ENCODE assay signal across 8 cellular contexts in the genomic region with DNA sequence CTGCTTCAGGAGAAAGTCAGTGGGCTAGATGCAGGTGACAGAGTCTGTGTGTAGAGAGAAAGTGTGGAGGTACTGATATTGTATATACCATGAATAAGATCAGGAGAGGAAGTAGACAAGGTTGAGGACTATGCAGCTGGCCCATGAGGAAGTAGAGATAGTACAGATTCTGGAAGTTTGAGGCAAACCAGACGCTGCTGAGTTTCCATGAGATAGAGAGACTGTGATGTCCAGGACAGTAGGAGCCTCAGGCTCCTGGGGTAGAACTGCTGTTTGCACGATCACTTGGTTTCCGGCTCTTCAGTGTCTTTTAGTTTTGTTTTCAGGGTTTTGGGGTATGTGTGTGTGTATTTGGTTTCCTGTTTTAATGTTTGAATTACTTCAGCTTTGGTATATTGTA. TPM values are rescaled to one million over a fixed set of nuclear protein-coding genes. Genes with fewer than 3 reads are reported as not detected.
A peak's percentile ranks its signal among the peaks of the same experiment; 100 is the strongest.
DNase-seq lines count a peak whose midpoint lies in the region; ATAC-seq, FAIRE-seq and TF ChIP-seq lines count a peak whose summit lies in the region.

No MANE protein-coding gene starts in this region.

- CTCF ChIA-PET in K562 (lab: Yijun Ruan, JAX; ENCODE audit: low intra/inter-chr PET ratio) = no interaction called here
- CTCF ChIA-PET in HEK293T (lab: Yijun Ruan, JAX) = no interaction called here

- no peaks in the 10 kb centered on the region for H3K36me3 ChIP-seq in Loucy (ENCODE audit: insufficient read depth, low read length)
- H3K36me3 ChIP-seq in K562 (ENCODE audit: control insufficient read depth, insufficient read depth, low read length) = no peaks in the 10 kb centered on the region; the same call in 2 of the 3 replicates
- no peaks in the 10 kb centered on the region for H3K36me3 ChIP-seq in stomach

- H3K4me3 ChIP-seq in Loucy (ENCODE audit: low read length, poor library complexity, severe bottlenecking) = peak overlapping the region; percentile 67
- H3K4me3 ChIP-seq in K562 = no peak overlapping the region
- no peak overlapping the region for H3K4me3 ChIP-seq in stomach

- no peaks in the 10 kb centered on the region for H3K9me1 ChIP-seq in K562 (ENCODE audit: control insufficient read depth, insufficient read depth, low read length)

- no peak overlapping the region for H3K27ac ChIP-seq in K562 (ENCODE audit: extremely low read depth, low read depth, low read length)
- H3K27ac ChIP-seq in stomach = peak overlapping the region in 3 of 5 donors; percentile 49 to 81 (median 61)

- peaks cover 78% of the 10 kb centered on the region for H3K4me1 ChIP-seq in Loucy (ENCODE audit: insufficient read depth, low read length, poor library complexity, severe bottlenecking)
- no peaks in the 10 kb centered on the region for H3K4me1 ChIP-seq in K562 (replicated peaks in 1 of 2; ENCODE audit: control insufficient read depth in 2 of 2, insufficient read depth in 2 of 2, low read length in 2 of 2)
- H3K4me1 ChIP-seq in stomach = peaks cover 0 to 35% (median 2%) of the 10 kb centered on the region in 4 donors

- no peaks in the 10 kb centered on the region for H3K27me3 ChIP-seq in Loucy (ENCODE audit: insufficient read depth, low read length, poor library complexity, severe bottlenecking)
- no peaks in the 10 kb centered on the region for H3K27me3 ChIP-seq in K562 (ENCODE audit: control insufficient read depth in 2 of 2, insufficient read depth in 2 of 2, low read length in 2 of 2)
- H3K27me3 ChIP-seq in stomach = no peaks in the 10 kb centered on the region

- no peak for DNase-seq in K562 (ENCODE audit: extremely low read depth in 1 of 4, low spot score in 3 of 4)
- no peak for DNase-seq in stomach
- no peak for DNase-seq in HTR-8/SVneo (ENCODE audit: insufficient read length, low spot score)
- DNase-seq in T-helper 9 cell = no peak
- DNase-seq in HEK293T (ENCODE audit: extremely low spot score) = no peak

- H3K9me3 ChIP-seq in Loucy (ENCODE audit: insufficient read depth, low read depth, low read length) (no peaks in the 10 kb centered on the region), K562 (replicated peaks; ENCODE audit: control insufficient read depth, insufficient read depth, low read depth, low read length) (no peaks in the 10 kb centered on the region), stomach (no peaks in the 10 kb centered on the region)

- in situ Hi-C loops in K562 (cut with MboI) = no loop called here

- TF ChIP-seq EP300 in K562 (IDR thresholded peaks at IDR 0.05; ENCODE audit: low read length) (no peak), stomach (IDR thresholded peaks at IDR 0.05) (no peak)

- WGBS in K562 (ENCODE audit: insufficient coverage, low coverage, missing lambda C conversion rate) = 2% methylated on average over 3 of the region's 3 CpGs
- 53 to 77% (median 67%) methylated on average over 3 of the region's 3 CpGs for WGBS in stomach, 5 donors

- TF ChIP-seq POLR2A in K562 (conservative IDR thresholded peaks at IDR 0.05) = no peak
- no peak for TF ChIP-seq POLR2A in stomach (IDR thresholded peaks at IDR 0.05)

- POLR2A ChIA-PET in K562 (lab: Yijun Ruan, JAX) (no interaction called here), HEK293T (lab: Yijun Ruan, JAX) (no interaction called here)

- H3K79me2 ChIP-seq in Loucy (ENCODE audit: insufficient read depth, low read length) (peaks cover 86% of the 10 kb centered on the region), K562 (ENCODE audit: control insufficient read depth, insufficient read depth, low read length) (no peaks in the 10 kb centered on the region)

- H3K9me2 ChIP-seq in Loucy (replicated peaks; ENCODE audit: low read depth, low read length) = no peaks in the 10 kb centered on the region

- ATAC-seq in GM18517 (IDR thresholded peaks at IDR 0.05; ENCODE audit: unreplicated experiment) = peak; percentile 87
- ATAC-seq in GM21723 (IDR thresholded peaks at IDR 0.05; ENCODE audit: unreplicated experiment) = peak; percentile 85
- ATAC-seq in K562 = peak; percentile 45; the same call in 2 of the 3 replicates

- peaks cover 11% of the 10 kb centered on the region; the same call in 1 of the 2 replicates for H3F3A ChIP-seq in Loucy (ENCODE audit: low read depth)

- H2AFZ ChIP-seq in Loucy (ENCODE audit: low read length) = no peak overlapping the region
- no peak overlapping the region for H2AFZ ChIP-seq in K562 (ENCODE audit: low read depth, low read length)

- no peak for TF ChIP-seq RAD21 in K562 (CRISPR knock-in tag; conservative IDR thresholded peaks at IDR 0.05 in 1 of 2, IDR thresholded peaks at IDR 0.05 in 1 of 2)

- no TSS peak for BruUV-seq in K562 (replicated peaks; lab: Mats Ljungman, UMichigan)

- peak overlapping the region; percentile 82 for H3K4me2 ChIP-seq in Loucy (ENCODE audit: low read depth, low read length, poor library complexity, severe bottlenecking)
- H3K4me2 ChIP-seq in K562 (ENCODE audit: insufficient read depth, low read length) = no peak overlapping the region

- TF ChIP-seq CTCF in Loucy (conservative IDR thresholded peaks at IDR 0.05; ENCODE audit: low read length) (no peak), K562 (IDR thresholded peaks at IDR 0.05 in 2 of 3, conservative IDR thresholded peaks at IDR 0.05 in 1 of 3; ENCODE audit: insufficient read depth in 2 of 3, low read depth in 1 of 3, low read length in 3 of 3) (no peak), stomach (IDR thresholded peaks at IDR 0.05) (no peak)

- FAIRE-seq in K562 (lab: Jason Lieb, UNC) (no peak), HTR-8/SVneo (lab: Jason Lieb, UNC) (no peak)

- H3K9ac ChIP-seq in Loucy (ENCODE audit: low read depth, low read length, poor library complexity, severe bottlenecking) = peak overlapping the region; percentile 60
- no peak overlapping the region for H3K9ac ChIP-seq in K562 (ENCODE audit: insufficient read depth in 1 of 2, low read depth in 2 of 2, low read length in 2 of 2)

- H4K20me1 ChIP-seq in Loucy (ENCODE audit: insufficient read depth, low read length, poor library complexity, severe bottlenecking) (no peaks in the 10 kb centered on the region), K562 (replicated peaks; ENCODE audit: control insufficient read depth, insufficient read depth, low read length) (no peaks in the 10 kb centered on the region)

- intact Hi-C loops in K562 (cut with micrococcal nuclease) = no loop called here
- intact Hi-C loops in stomach (cut with DNase I; ENCODE audit: low total_unique reads) = no loop called here

TF ChIP-seq in K562, 482 proteins besides CTCF, POLR2A, EP300 and RAD21 (continues in another document):
- no peak for TF ChIP-seq ZNF583 (CRISPR knock-in tag; IDR thresholded peaks at IDR 0.05)

TF ChIP-seq in HEK293T, 16 proteins besides CTCF, POLR2A, EP300 and RAD21:
- TF ChIP-seq HDGF (IDR thresholded peaks at IDR 0.05; ENCODE audit: borderline replicate concordance) (no peak), NFRKB (IDR thresholded peaks at IDR 0.05) (no peak), ELF4 (IDR thresholded peaks at IDR 0.05) (no peak)

RNA-seq across cellular contexts. Expression of gene OTULINL, which starts 13.6 kb away (rescaled TPM):
- total RNA-seq in K562 (2011; cell fraction: chromatin; rRNA removed; ENCODE audit: low replicate concordance) = 0.18 TPM in 1 of 2 replicates, not detected in the other
- not detected in 2 replicates for total RNA-seq in K562 (2011; cell fraction: nucleolus; rRNA removed)
- total RNA-seq in K562 (2011; cell fraction: nucleoplasm; rRNA removed) = not detected in 2 replicates
- total RNA-seq in K562 (2014; rRNA removed) (0.18 TPM in 1 of 2 replicates, not detected in the other), K562 (2014; rRNA removed; fragmentation: Illumina TruSeq; extraction: Trizol) (0.06 TPM in 1 of 2 replicates, not detected in the other), K562 (2015; rRNA removed; fragmentation: Illumina TruSeq; extraction: Trizol) (not detected in 2 replicates), K562 (2021) (0.07 and 0.13 TPM in 2 replicates), stomach (10 to 100 TPM; 12.3 to 31.0 (median 19.8) TPM)
- polyA plus RNA-seq in K562 (2011; rRNA removed) (0.03 TPM in 1 of 2 replicates, not detected in the other), K562 (2014; fragmentation: Illumina TruSeq; extraction: Trizol) (not detected in 2 replicates), K562 (2014; fragmentation: Nextera tagmentation; extraction: Ambion mirVana) (not detected), K562 (2014; rRNA removed) (not detected in 2 replicates), stomach (1 to 10 TPM in 2 of 3 donors, under 1 TPM in 1; 0.93 to 4.9 (median 3.0) TPM)
- 0.01 TPM in 2 replicates for polyA plus RNA-seq in K562 (2011; cell fraction: cytosol; rRNA removed)
- 0.03 and 0.06 TPM in 2 replicates for polyA plus RNA-seq in K562 (2011; cell fraction: nucleus; rRNA removed)
- polyA plus RNA-seq in K562 (2012) = 0.01 TPM in 1 of 2 replicates, not detected in the other
- 0.04 and 0.06 TPM in 2 replicates for polyA minus RNA-seq in K562 (2011; rRNA and poly(A)+ RNA removed)
- polyA minus RNA-seq in K562 (2011; cell fraction: cytosol; rRNA and poly(A)+ RNA removed) = not detected in 2 replicates
- not detected in 2 replicates for polyA minus RNA-seq in K562 (2011; cell fraction: nucleus; rRNA and poly(A)+ RNA removed)

Comparison
In these comparisons a context has a peak if more than half of its experiments do, and no peak if none do; other contexts are left out.
1. RNA of gene OTULINL, which starts 13.6 kb away (total RNA-seq): 12.3 to 31.0 TPM in stomach; 0.06 to 0.18 TPM in K562; every median in the first group is over 10 times any median in the second.
2. Peak in every context shown above with its lines, with median percentiles within 50 percentile points of each other: ATAC-seq.